In the genomic region with DNA sequence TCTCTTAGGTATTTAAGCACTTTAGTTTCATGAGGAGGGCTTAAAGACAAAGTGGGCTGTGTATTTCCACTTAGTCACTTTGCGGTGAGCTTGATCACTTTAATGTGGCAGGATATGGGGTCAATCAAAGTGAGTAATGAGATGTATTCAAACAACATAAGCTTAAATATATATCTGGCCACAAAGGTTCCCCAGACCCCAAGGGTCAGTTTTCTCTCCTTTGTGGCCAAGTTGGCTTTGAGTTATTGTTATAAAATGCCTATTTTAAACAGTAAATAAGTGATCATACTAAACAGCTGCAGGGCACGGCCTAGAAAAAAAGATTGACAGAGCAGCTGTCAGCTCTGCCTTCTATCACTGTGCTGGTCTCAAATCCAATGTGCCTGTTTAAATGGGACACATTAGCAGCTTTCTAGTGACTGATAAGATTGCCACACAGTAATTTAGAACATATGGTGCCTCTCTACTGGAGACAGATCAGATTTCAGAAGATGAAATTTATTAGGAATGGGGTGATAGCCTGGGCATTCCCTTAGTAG, we compare ENCODE assay signal across 15 cellular contexts.
A peak's percentile ranks its signal among the peaks of the same experiment; 100 is the strongest.
DNase-seq lines count a peak whose midpoint lies in the region; ATAC-seq and TF ChIP-seq lines count a peak whose summit lies in the region.
"Had no signal": no experiment of that assay in that cellular context is flagged by ENCODE, and none has a peak within 500 bp of the region (broad histone marks: within the 10 kb centered on the region; RNA-seq: fewer than 3 reads in every experiment).

No MANE protein-coding gene starts in this region.

- TF ChIP-seq CTCF in HEK293 (tag by site-specific recombination; IDR thresholded peaks at IDR 0.05) (no peak), retinal pigment epithelial cell (conservative IDR thresholded peaks at IDR 0.05; ENCODE audit: low read depth, low read length) (no peak)

- H3K9me3 ChIP-seq in HEK293 (ENCODE audit: control insufficient read depth, insufficient read depth, low read depth, low read length), result no peaks in the 10 kb centered on the region
- H3K9me3 ChIP-seq: left lung had no signal

- DNase-seq in NCI-H69 (lab: John Stamatoyannopoulos, UW) (peak; percentile 22), cerebellum (ENCODE audit: low spot score) (peak; percentile 13), retinal pigment epithelial cell (ENCODE audit: low read depth) (peak; percentile 32)
- no peak for DNase-seq in activated CD4-positive, alpha-beta T cell treated with anti-CD3 and anti-CD28 coated beads for 1 hour
- DNase-seq in stimulated activated CD4-positive, alpha-beta T cell treated with anti-CD3 and anti-CD28 coated beads, Interleukin-4, amount 100 ng/mL, for 24 hours, result no peak
- DNase-seq: GF-D8; left lung; NCI-H187; NCI-H774; right cardiac atrium; SIG-M5; stimulated activated naive B cell treated with anti-CD40 and anti-IgM and Interleukin-4, amounts not matched to agents 10 μg/mL and 1 μg/mL and 100 μg/mL, for 72 hours had no signal

- ATAC-seq in GM18502 (IDR thresholded peaks at IDR 0.05; ENCODE audit: poor library complexity, unreplicated experiment), result no peak
- ATAC-seq: K562; left lung; stimulated activated naive B cell treated with anti-CD40 and anti-IgM and Interleukin-4, amounts not matched to agents 10 μg/mL and 1 μg/mL and 100 μg/mL, for 72 hours had no signal

- POLR2A ChIA-PET in HEK293 (lab: Yijun Ruan, JAX), result interaction anchor here (0.6 kb wide), 2 partner anchors 107 to 1418 kb away, joined by 3 to 5 read pairs; no protein-coding TSS in a partner anchor

- CTCF ChIA-PET in HEK293 (lab: Yijun Ruan, JAX), result interaction anchor here (0.6 to 0.9 kb wide), 4 partner anchors 64 to 981 kb away, joined by 3 to 5 read pairs (median 4); no protein-coding TSS in a partner anchor

- H3K27ac ChIP-seq in HEK293 (ENCODE audit: extremely low read depth, low read depth, low read length), result peak overlapping the region; percentile 43
- H3K27ac ChIP-seq: left lung had no signal

- no peaks in the 10 kb centered on the region for H3K36me3 ChIP-seq in HEK293 (ENCODE audit: control insufficient read depth in 2 of 2, insufficient read depth in 1 of 2, low read length in 2 of 2)
- H3K36me3 ChIP-seq: left lung had no signal

- no peak overlapping the region for H3K4me3 ChIP-seq in HEK293 (ENCODE audit: low read depth, low read length)
- H3K4me3 ChIP-seq in retinal pigment epithelial cell (ENCODE audit: low read length), result no peak overlapping the region
- H3K4me3 ChIP-seq: K562, left lung had no signal

- H3K4me1 ChIP-seq in HEK293 (ENCODE audit: control insufficient read depth, insufficient read depth, low read length), result peaks cover 9% of the 10 kb centered on the region
- H3K4me1 ChIP-seq: left lung had no signal

TF ChIP-seq in HEK293, 187 proteins besides CTCF, POLR2A, EP300 and RAD21 (continues in another document):
- peak; percentile 78 for TF ChIP-seq OSR2 (tag by site-specific recombination; IDR thresholded peaks at IDR 0.05)
- peak; percentile 59; the same call in 1 of the 2 replicates for TF ChIP-seq KLF16 (tag by site-specific recombination; IDR thresholded peaks at IDR 0.05)
- TF ChIP-seq YY1 (tag by site-specific recombination; IDR thresholded peaks at IDR 0.05), result peak; percentile 24; the same call in 1 of the 2 replicates
- TF ChIP-seq, protein P1, sequence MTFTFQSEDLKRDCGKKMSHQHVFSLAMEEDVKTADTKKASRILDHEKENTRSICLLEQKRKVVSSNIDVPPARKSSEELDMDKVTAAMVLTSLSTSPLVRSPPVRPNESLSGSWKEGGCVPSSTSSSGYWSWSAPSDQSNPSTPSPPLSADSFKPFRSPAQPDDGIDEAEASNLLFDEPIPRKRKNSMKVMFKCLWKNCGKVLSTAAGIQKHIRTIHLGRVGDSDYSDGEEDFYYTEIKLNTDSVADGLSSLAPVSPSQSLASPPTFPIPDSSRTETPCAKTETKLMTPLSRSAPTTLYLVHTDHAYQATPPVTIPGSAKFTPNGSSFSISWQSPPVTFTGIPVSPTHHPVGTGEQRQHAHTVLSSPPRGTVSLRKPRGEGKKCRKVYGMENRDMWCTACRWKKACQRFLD (tag by site-specific recombination; IDR thresholded peaks at IDR 0.05), result no peak
- no peak for TF ChIP-seq ZNF473 (tag by site-specific recombination; IDR thresholded peaks at IDR 0.05)
- no peak for TF ChIP-seq ZNF133 (tag by site-specific recombination; IDR thresholded peaks at IDR 0.05)
- TF ChIP-seq, protein P2, sequence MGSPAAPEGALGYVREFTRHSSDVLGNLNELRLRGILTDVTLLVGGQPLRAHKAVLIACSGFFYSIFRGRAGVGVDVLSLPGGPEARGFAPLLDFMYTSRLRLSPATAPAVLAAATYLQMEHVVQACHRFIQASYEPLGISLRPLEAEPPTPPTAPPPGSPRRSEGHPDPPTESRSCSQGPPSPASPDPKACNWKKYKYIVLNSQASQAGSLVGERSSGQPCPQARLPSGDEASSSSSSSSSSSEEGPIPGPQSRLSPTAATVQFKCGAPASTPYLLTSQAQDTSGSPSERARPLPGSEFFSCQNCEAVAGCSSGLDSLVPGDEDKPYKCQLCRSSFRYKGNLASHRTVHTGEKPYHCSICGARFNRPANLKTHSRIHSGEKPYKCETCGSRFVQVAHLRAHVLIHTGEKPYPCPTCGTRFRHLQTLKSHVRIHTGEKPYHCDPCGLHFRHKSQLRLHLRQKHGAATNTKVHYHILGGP (tag by site-specific recombination; IDR thresholded peaks at IDR 0.05), result peak; percentile 99
- TF ChIP-seq, protein P3, sequence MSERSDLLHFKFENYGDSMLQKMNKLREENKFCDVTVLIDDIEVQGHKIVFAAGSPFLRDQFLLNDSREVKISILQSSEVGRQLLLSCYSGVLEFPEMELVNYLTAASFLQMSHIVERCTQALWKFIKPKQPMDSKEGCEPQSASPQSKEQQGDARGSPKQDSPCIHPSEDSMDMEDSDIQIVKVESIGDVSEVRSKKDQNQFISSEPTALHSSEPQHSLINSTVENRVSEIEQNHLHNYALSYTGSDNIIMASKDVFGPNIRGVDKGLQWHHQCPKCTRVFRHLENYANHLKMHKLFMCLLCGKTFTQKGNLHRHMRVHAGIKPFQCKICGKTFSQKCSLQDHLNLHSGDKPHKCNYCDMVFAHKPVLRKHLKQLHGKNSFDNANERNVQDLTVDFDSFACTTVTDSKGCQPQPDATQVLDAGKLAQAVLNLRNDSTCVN (tag by site-specific recombination; optimal IDR thresholded peaks at IDR 0.05), result no peak
- peak; percentile 28; the same call in 1 of the 2 replicates for TF ChIP-seq WT1 (tag by site-specific recombination; IDR thresholded peaks at IDR 0.05)
- no peak for TF ChIP-seq ZNF701 (tag by site-specific recombination; IDR thresholded peaks at IDR 0.05)
- peak; percentile 53; the same call in 1 of the 2 replicates for TF ChIP-seq IKZF3 (tag by site-specific recombination; IDR thresholded peaks at IDR 0.05)
- TF ChIP-seq ZXDB (tag by site-specific recombination; IDR thresholded peaks at IDR 0.05), result peak; percentile 64; the same call in 1 of the 2 replicates
- peak; percentile 29; the same call in 1 of the 2 replicates for TF ChIP-seq ZNF24 (tag by site-specific recombination; IDR thresholded peaks at IDR 0.05)
- no peak for TF ChIP-seq ZNF501 (tag by site-specific recombination; IDR thresholded peaks at IDR 0.05)
- TF ChIP-seq, protein P4, sequence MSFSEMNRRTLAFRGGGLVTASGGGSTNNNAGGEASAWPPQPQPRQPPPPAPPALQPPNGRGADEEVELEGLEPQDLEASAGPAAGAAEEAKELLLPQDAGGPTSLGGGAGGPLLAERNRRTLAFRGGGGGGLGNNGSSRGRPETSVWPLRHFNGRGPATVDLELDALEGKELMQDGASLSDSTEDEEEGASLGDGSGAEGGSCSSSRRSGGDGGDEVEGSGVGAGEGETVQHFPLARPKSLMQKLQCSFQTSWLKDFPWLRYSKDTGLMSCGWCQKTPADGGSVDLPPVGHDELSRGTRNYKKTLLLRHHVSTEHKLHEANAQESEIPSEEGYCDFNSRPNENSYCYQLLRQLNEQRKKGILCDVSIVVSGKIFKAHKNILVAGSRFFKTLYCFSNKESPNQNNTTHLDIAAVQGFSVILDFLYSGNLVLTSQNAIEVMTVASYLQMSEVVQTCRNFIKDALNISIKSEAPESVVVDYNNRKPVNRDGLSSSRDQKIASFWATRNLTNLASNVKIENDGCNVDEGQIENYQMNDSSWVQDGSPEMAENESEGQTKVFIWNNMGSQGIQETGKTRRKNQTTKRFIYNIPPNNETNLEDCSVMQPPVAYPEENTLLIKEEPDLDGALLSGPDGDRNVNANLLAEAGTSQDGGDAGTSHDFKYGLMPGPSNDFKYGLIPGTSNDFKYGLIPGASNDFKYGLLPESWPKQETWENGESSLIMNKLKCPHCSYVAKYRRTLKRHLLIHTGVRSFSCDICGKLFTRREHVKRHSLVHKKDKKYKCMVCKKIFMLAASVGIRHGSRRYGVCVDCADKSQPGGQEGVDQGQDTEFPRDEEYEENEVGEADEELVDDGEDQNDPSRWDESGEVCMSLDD (tag by site-specific recombination; IDR thresholded peaks at IDR 0.05), result no peak
- peak; percentile 3; the same call in 1 of the 2 replicates for TF ChIP-seq ZNF654 (tag by site-specific recombination; IDR thresholded peaks at IDR 0.05; ENCODE audit: low read depth)
- no peak for TF ChIP-seq ZIC2 (tag by site-specific recombination; IDR thresholded peaks at IDR 0.05)
- TF ChIP-seq ZFP69B (tag by site-specific recombination; IDR thresholded peaks at IDR 0.05), result peak; percentile 67
- TF ChIP-seq, protein P5, sequence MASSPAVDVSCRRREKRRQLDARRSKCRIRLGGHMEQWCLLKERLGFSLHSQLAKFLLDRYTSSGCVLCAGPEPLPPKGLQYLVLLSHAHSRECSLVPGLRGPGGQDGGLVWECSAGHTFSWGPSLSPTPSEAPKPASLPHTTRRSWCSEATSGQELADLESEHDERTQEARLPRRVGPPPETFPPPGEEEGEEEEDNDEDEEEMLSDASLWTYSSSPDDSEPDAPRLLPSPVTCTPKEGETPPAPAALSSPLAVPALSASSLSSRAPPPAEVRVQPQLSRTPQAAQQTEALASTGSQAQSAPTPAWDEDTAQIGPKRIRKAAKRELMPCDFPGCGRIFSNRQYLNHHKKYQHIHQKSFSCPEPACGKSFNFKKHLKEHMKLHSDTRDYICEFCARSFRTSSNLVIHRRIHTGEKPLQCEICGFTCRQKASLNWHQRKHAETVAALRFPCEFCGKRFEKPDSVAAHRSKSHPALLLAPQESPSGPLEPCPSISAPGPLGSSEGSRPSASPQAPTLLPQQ (tag by site-specific recombination; IDR thresholded peaks at IDR 0.05), result peak; percentile 89
- no peak for TF ChIP-seq KLF8 (tag by site-specific recombination; IDR thresholded peaks at IDR 0.05)

Comparison
In these comparisons a context has a peak if more than half of its experiments do, and no peak if none do; other contexts are left out.
1. DNase-seq: peak in NCI-H69 (single experiment), cerebellum (single experiment) and retinal pigment epithelial cell (single experiment); none in activated CD4-positive, alpha-beta T cell treated with anti-CD3 and anti-CD28 coated beads for 1 hour (single experiment) and stimulated activated CD4-positive, alpha-beta T cell treated with anti-CD3 and anti-CD28 coated beads, Interleukin-4, amount 100 ng/mL, for 24 hours (single experiment).